Comparison of ENCODE assay signal across 14 cellular contexts in the genomic region with DNA sequence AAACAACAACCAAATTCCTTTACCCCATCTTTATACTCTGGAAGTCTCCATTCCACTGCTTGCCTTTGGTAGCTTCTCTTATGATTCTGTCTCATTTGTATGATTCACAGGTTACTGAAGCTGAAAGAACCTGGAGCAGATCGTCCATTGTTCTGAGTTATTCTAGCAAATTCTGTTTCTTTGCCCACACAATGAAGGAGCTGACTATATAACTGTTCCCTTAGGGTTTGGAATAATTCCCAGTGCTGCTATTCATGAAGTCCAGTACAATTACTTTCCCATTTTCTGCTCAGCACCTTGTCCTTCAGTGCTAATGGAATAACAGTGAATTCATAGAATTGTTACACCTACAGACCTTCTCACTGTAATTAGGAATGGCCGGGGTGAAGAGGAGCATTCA.
"Had no signal": no experiment of that assay in that cellular context is flagged by ENCODE, and none has a peak within 500 bp of the region (broad histone marks: within the 10 kb centered on the region; RNA-seq: fewer than 3 reads in every experiment).

No MANE protein-coding gene starts in this region.

- H3K27ac ChIP-seq: spleen, suprapubic skin had no signal

- FAIRE-seq: colon, TTC549 had no signal

- H3K36me3 ChIP-seq: spleen, suprapubic skin had no signal

- ATAC-seq: left colon; mucosa of descending colon; naive thymus-derived CD8-positive, alpha-beta T cell; sciatic nerve had no signal

- H3K27me3 ChIP-seq: spleen, suprapubic skin had no signal

- DNase-seq: activated B cell treated with CpG ODN at 0.5 μM for 24 hours; activated CD4-positive, alpha-beta T cell treated with anti-CD3 and anti-CD28 coated beads, Interleukin-2, amount 50 U/mL, for 1 hour; amniotic stem cell; hippocampal formation; left colon; mucosa of descending colon; naive thymus-derived CD8-positive, alpha-beta T cell; spleen; stimulated activated CD4-positive, alpha-beta T cell treated with anti-CD3 and anti-CD28 coated beads, Interleukin-2, amount 100 ng/mL, for 24 hours; stimulated activated naive CD4-positive, alpha-beta T cell had no signal

- H3K9me3 ChIP-seq: mucosa of descending colon, spleen, suprapubic skin had no signal

- H3K4me3 ChIP-seq: mucosa of descending colon, spleen, suprapubic skin had no signal
